Comparison of ENCODE assay signal across 14 cellular contexts in genomic region chr6:161429921-161430490, GRCh38.
DNase-seq lines count a peak whose midpoint lies in the region; ATAC-seq, FAIRE-seq and TF ChIP-seq lines count a peak whose summit lies in the region.
"Had no signal": no experiment of that assay in that cellular context is flagged by ENCODE, and none has a peak within 500 bp of the region (broad histone marks: within the 10 kb centered on the region; RNA-seq: fewer than 3 reads in every experiment).

No MANE protein-coding gene starts in this region.

- H3K27me3 ChIP-seq in Panc1 (ENCODE audit: control insufficient read depth, insufficient read depth, low read length) = no peaks in the 10 kb centered on the region
- no peaks in the 10 kb centered on the region for H3K27me3 ChIP-seq in H7 (ENCODE audit: control insufficient read depth, insufficient read depth, low read length)
- no peaks in the 10 kb centered on the region for H3K27me3 ChIP-seq in hepatocyte
- H3K27me3 ChIP-seq: stomach had no signal

- no TSS peak for BruUV-seq in Panc1 (replicated peaks; lab: Mats Ljungman, UMichigan)

- H3K4me2 ChIP-seq in hepatocyte = no peak overlapping the region

- CTCF ChIA-PET in Panc1 (lab: Charles Lee) = interaction anchor here (0.7 kb wide), 1 partner anchor 847 kb away, joined by 6 read pairs; no protein-coding TSS in a partner anchor
- CTCF ChIA-PET in activated CD4-positive, alpha-beta T cell treated with anti-CD3 and anti-CD28 coated beads, Interleukin-2, amount 10 ng/mL, durations not matched to agents 7 days and 5 days (lab: Charles Lee) = no interaction called here

- H4K20me1 ChIP-seq in hepatocyte (ENCODE audit: insufficient read depth, poor library complexity, severe bottlenecking) = no peaks in the 10 kb centered on the region

- H3K79me2 ChIP-seq in hepatocyte = no peaks in the 10 kb centered on the region

- WGBS in hepatocyte (ENCODE audit: low lambda C conversion rate, missing lambda C conversion rate) = 87% methylated on average over 3 of the region's 3 CpGs

- H3K4me1 Mint-ChIP-seq in activated CD4-positive, alpha-beta T cell treated with anti-CD3 and anti-CD28 coated beads, Interleukin-2, amount 10 ng/mL, durations not matched to agents 7 days and 5 days = no peaks in the 10 kb centered on the region

- TF ChIP-seq CTCF in AG09309 (IDR thresholded peaks at IDR 0.05; ENCODE audit: control insufficient read depth, insufficient read depth, low read depth, low read length, missing control alignments) = peak; percentile 44
- TF ChIP-seq CTCF in GM12865 (IDR thresholded peaks at IDR 0.05; ENCODE audit: insufficient read depth, low read depth, low read length, missing control alignments) = peak; percentile 5
- TF ChIP-seq CTCF in Panc1 (IDR thresholded peaks at IDR 0.05) = peak; percentile 59
- peak; percentile 32 for TF ChIP-seq CTCF in epithelial cell of proximal tubule (conservative IDR thresholded peaks at IDR 0.05; ENCODE audit: low read depth, low read length)
- no peak for TF ChIP-seq CTCF in hepatocyte (IDR thresholded peaks at IDR 0.05; ENCODE audit: poor library complexity)

- intact Hi-C loops in Panc1 (cut with micrococcal nuclease; ENCODE audit: unreplicated experiment) = no loop called here

- no peak overlapping the region for H3K4me3 ChIP-seq in AG09309 (ENCODE audit: control insufficient read depth, low read depth, low read length)
- no peak overlapping the region for H3K4me3 ChIP-seq in GM12865 (ENCODE audit: low read depth, low read length)
- no peak overlapping the region for H3K4me3 ChIP-seq in Panc1 (ENCODE audit: low read depth in 2 of 2, low read length in 2 of 2)
- no peak overlapping the region for H3K4me3 ChIP-seq in epithelial cell of proximal tubule (ENCODE audit: low read depth, low read length)
- H3K4me3 ChIP-seq in H7 (ENCODE audit: insufficient read depth, low read depth, low read length) = no peak overlapping the region
- H3K4me3 ChIP-seq in hepatocyte = no peak overlapping the region
- H3K4me3 ChIP-seq: GM23248, mucosa of descending colon, stomach had no signal

- H3K27ac ChIP-seq in Panc1 (ENCODE audit: low read length) = no peak overlapping the region
- no peak overlapping the region for H3K27ac ChIP-seq in hepatocyte
- H3K27ac ChIP-seq: GM23248, stomach had no signal

- in situ Hi-C loops in Panc1 (cut with HindIII; ENCODE audit: low pct_unique_long_range_greater_than_20kb, low sequenced_read_pairs) = no loop called here

- H3K36me3 Mint-ChIP-seq in activated CD4-positive, alpha-beta T cell treated with anti-CD3 and anti-CD28 coated beads, Interleukin-2, amount 10 ng/mL, durations not matched to agents 7 days and 5 days (ENCODE audit: low read depth) = no peaks in the 10 kb centered on the region

- DNase-seq in AG09309 (ENCODE audit: low read depth) = no peak
- DNase-seq in GM12865 (ENCODE audit: low read depth) = no peak
- no peak for DNase-seq in Panc1 (ENCODE audit: low read depth, low spot score)
- no peak for DNase-seq in epithelial cell of proximal tubule (ENCODE audit: low read depth)
- DNase-seq in frontal cortex (ENCODE audit: low spot score in 2 of 2) = no peak
- no peak for DNase-seq in H7
- no peak for DNase-seq in activated CD4-positive, alpha-beta T cell treated with anti-CD3 and anti-CD28 coated beads, Interleukin-2, amount 10 ng/mL, durations not matched to agents 7 days and 5 days
- DNase-seq in hepatocyte (ENCODE audit: low spot score) = no peak
- DNase-seq: CD4-positive, alpha-beta T cell; GM23248; mucosa of descending colon; Right ventricle myocardium superior; stomach had no signal

- no peak overlapping the region for H3K4me3 Mint-ChIP-seq in activated CD4-positive, alpha-beta T cell treated with anti-CD3 and anti-CD28 coated beads, Interleukin-2, amount 10 ng/mL, durations not matched to agents 7 days and 5 days
- H3K4me3 Mint-ChIP-seq: brain; CD4-positive, alpha-beta T cell had no signal

- POLR2A ChIA-PET in Panc1 (lab: Charles Lee) = interaction anchor here (0.7 kb wide), 1 partner anchor 403 kb away, joined by 3 read pairs; no protein-coding TSS in a partner anchor
- POLR2A ChIA-PET in activated CD4-positive, alpha-beta T cell treated with anti-CD3 and anti-CD28 coated beads, Interleukin-2, amount 10 ng/mL, durations not matched to agents 7 days and 5 days (lab: Charles Lee) = no interaction called here

- H2AFZ ChIP-seq in hepatocyte = no peak overlapping the region
- H2AFZ ChIP-seq: GM23248 had no signal

- H3K27ac Mint-ChIP-seq in activated CD4-positive, alpha-beta T cell treated with anti-CD3 and anti-CD28 coated beads, Interleukin-2, amount 10 ng/mL, durations not matched to agents 7 days and 5 days = no peak overlapping the region
- H3K27ac Mint-ChIP-seq: brain; CD4-positive, alpha-beta T cell had no signal

- no peaks in the 10 kb centered on the region for H3K36me3 ChIP-seq in Panc1 (ENCODE audit: control insufficient read depth, insufficient read depth, low read length)
- H3K36me3 ChIP-seq in H7 (replicated peaks; ENCODE audit: control insufficient read depth, insufficient read depth, low read length) = no peaks in the 10 kb centered on the region
- no peaks in the 10 kb centered on the region for H3K36me3 ChIP-seq in hepatocyte (replicated peaks; ENCODE audit: insufficient read depth, low read depth)
- H3K36me3 ChIP-seq: stomach had no signal

- H3K9me2 ChIP-seq in hepatocyte (replicated peaks; ENCODE audit: insufficient read depth) = no peaks in the 10 kb centered on the region

- no peak for FAIRE-seq in frontal cortex (lab: Jason Lieb, UNC)

- ATAC-seq in Panc1 = peak; percentile 60; the same call in 1 of the 2 replicates
- ATAC-seq: mucosa of descending colon had no signal

- no peaks in the 10 kb centered on the region for H3K27me3 Mint-ChIP-seq in activated CD4-positive, alpha-beta T cell treated with anti-CD3 and anti-CD28 coated beads, Interleukin-2, amount 10 ng/mL, durations not matched to agents 7 days and 5 days
- H3K27me3 Mint-ChIP-seq: CD4-positive, alpha-beta T cell had no signal

- H3K9me3 ChIP-seq in Panc1 (ENCODE audit: control insufficient read depth, insufficient read depth, low read depth, low read length) = no peaks in the 10 kb centered on the region
- no peaks in the 10 kb centered on the region for H3K9me3 ChIP-seq in hepatocyte (ENCODE audit: low read depth)
- H3K9me3 ChIP-seq: mucosa of descending colon, stomach had no signal

- no peaks in the 10 kb centered on the region for H3K9me3 Mint-ChIP-seq in activated CD4-positive, alpha-beta T cell treated with anti-CD3 and anti-CD28 coated beads, Interleukin-2, amount 10 ng/mL, durations not matched to agents 7 days and 5 days
- H3K9me3 Mint-ChIP-seq: CD4-positive, alpha-beta T cell had no signal

- peaks cover 10% of the 10 kb centered on the region for H3K4me1 ChIP-seq in Panc1 (ENCODE audit: control insufficient read depth, insufficient read depth, low read length)
- H3K4me1 ChIP-seq in hepatocyte (ENCODE audit: insufficient read depth) = peaks cover 1% of the 10 kb centered on the region
